In genomic region chr3:61894988-61895935, GRCh38 we compare ENCODE assay signal across 9 cellular contexts.
DNase-seq lines count a peak whose midpoint lies in the region; ATAC-seq, FAIRE-seq and TF ChIP-seq lines count a peak whose summit lies in the region.
"Had no signal": no experiment of that assay in that cellular context is flagged by ENCODE, and none has a peak within 500 bp of the region (broad histone marks: within the 10 kb centered on the region; RNA-seq: fewer than 3 reads in every experiment).

No MANE protein-coding gene starts in this region.

- no peak overlapping the region for H3K18ac ChIP-seq in trophoblast cell (ENCODE audit: low read length)

- FAIRE-seq in H54 (lab: Jason Lieb, UNC): peak; percentile 100
- FAIRE-seq: islet of Langerhans had no signal

- H2BK120ac ChIP-seq in trophoblast cell (ENCODE audit: insufficient read depth, low read length, poor library complexity): no peak overlapping the region

- H3K27me3 ChIP-seq in trophoblast cell (ENCODE audit: insufficient read depth, low read length): no peaks in the 10 kb centered on the region

- WGBS in trophoblast cell (ENCODE audit: extremely low coverage, insufficient coverage, insufficient read length): no CpG with 5 or more reads among the region's 7 CpGs

- no peak overlapping the region for H3K14ac ChIP-seq in trophoblast cell (ENCODE audit: low read length)

- no peak overlapping the region for H3K4me3 Mint-ChIP-seq in activated CD8-positive, alpha-beta T cell treated with anti-CD3 and anti-CD28 coated beads, Interleukin-2, amount 10 ng/mL, durations not matched to agents 7 days and 5 days

- peak; percentile 85 for ATAC-seq in activated CD8-positive, alpha-beta T cell treated with anti-CD3 and anti-CD28 coated beads, Interleukin-2, amount 10 ng/mL, durations not matched to agents 7 days and 5 days

- H3K4me3 ChIP-seq in fibroblast of pulmonary artery (replicated peaks; ENCODE audit: low read depth, low read length) (no peak overlapping the region), trophoblast cell (ENCODE audit: low read depth, low read length) (no peak overlapping the region)

- no peaks in the 10 kb centered on the region for H3K36me3 Mint-ChIP-seq in activated CD8-positive, alpha-beta T cell treated with anti-CD3 and anti-CD28 coated beads, Interleukin-2, amount 10 ng/mL, durations not matched to agents 7 days and 5 days (ENCODE audit: low read depth)

- no peak overlapping the region for H4K8ac ChIP-seq in trophoblast cell (ENCODE audit: low read depth, low read length)

- H2AK5ac ChIP-seq in trophoblast cell (ENCODE audit: low read length): no peak overlapping the region

- H3K9ac ChIP-seq in trophoblast cell (ENCODE audit: low read length): no peak overlapping the region

- CTCF ChIA-PET in activated CD8-positive, alpha-beta T cell treated with anti-CD3 and anti-CD28 coated beads, Interleukin-2, amount 10 ng/mL, durations not matched to agents 7 days and 5 days (lab: Charles Lee): interaction anchor here (0.7 to 1.3 kb wide), 2 partner anchors 9 to 41 kb away, joined by 3 to 4 read pairs; no protein-coding TSS in a partner anchor

- H2BK12ac ChIP-seq in trophoblast cell (ENCODE audit: low read length): no peak overlapping the region

- no peaks in the 10 kb centered on the region for H3K79me2 ChIP-seq in trophoblast cell (ENCODE audit: control insufficient read depth, insufficient read depth, low read length, poor library complexity)

- no peak overlapping the region for H2AFZ ChIP-seq in trophoblast cell (ENCODE audit: insufficient read depth, low read length, poor library complexity)

- no peaks in the 10 kb centered on the region for H3K27me3 Mint-ChIP-seq in activated CD8-positive, alpha-beta T cell treated with anti-CD3 and anti-CD28 coated beads, Interleukin-2, amount 10 ng/mL, durations not matched to agents 7 days and 5 days (ENCODE audit: low read depth)

- H3K4me1 Mint-ChIP-seq in activated CD8-positive, alpha-beta T cell treated with anti-CD3 and anti-CD28 coated beads, Interleukin-2, amount 10 ng/mL, durations not matched to agents 7 days and 5 days (ENCODE audit: low read depth): peaks cover 15% of the 10 kb centered on the region

- H3K4ac ChIP-seq in trophoblast cell (ENCODE audit: low read depth, low read length): no peak overlapping the region

- H3K4me1 ChIP-seq in trophoblast cell (ENCODE audit: control insufficient read depth in 1 of 2, insufficient read depth in 2 of 2, low read length in 2 of 2): peaks cover 0 to 3% of the 10 kb centered on the region in 2 experiments

- H4K12ac ChIP-seq in trophoblast cell (ENCODE audit: low read depth, low read length): no peak overlapping the region

- H2BK5ac ChIP-seq in trophoblast cell (ENCODE audit: low read depth, low read length, poor library complexity): no peak overlapping the region

- no peaks in the 10 kb centered on the region for H3K36me3 ChIP-seq in trophoblast cell (ENCODE audit: control insufficient read depth in 1 of 2, insufficient read depth in 2 of 2, low read length in 2 of 2)

- DNase-seq in activated T-cell treated with anti-CD3 and anti-CD28 coated beads for 24 hours (ENCODE audit: low read depth): peak; percentile 35
- no peak for DNase-seq in activated T-cell treated with anti-CD3 and anti-CD28 coated beads, Interleukin-2, amount 50 U/mL, for 1 hour
- peak; percentile 32 for DNase-seq in H54 (ENCODE audit: insufficient read length, low spot score)
- peak; percentile 93 for DNase-seq in KBM-7
- peak; percentile 72 for DNase-seq in activated CD8-positive, alpha-beta T cell treated with anti-CD3 and anti-CD28 coated beads, Interleukin-2, amount 10 ng/mL, durations not matched to agents 7 days and 5 days
- DNase-seq in fibroblast of pulmonary artery (ENCODE audit: low read depth): peak; percentile 85
- DNase-seq in trophoblast cell: peak; percentile 3 to 33
- no peak for DNase-seq in G401 (ENCODE audit: low spot score)

- peak overlapping the region; percentile 36 for H3K27ac ChIP-seq in trophoblast cell (ENCODE audit: low read depth, low read length)

- no peaks in the 10 kb centered on the region for H3K9me3 Mint-ChIP-seq in activated CD8-positive, alpha-beta T cell treated with anti-CD3 and anti-CD28 coated beads, Interleukin-2, amount 10 ng/mL, durations not matched to agents 7 days and 5 days (ENCODE audit: insufficient read depth)

- TF ChIP-seq POLR2A in H54 (IDR thresholded peaks at IDR 0.05; ENCODE audit: low read depth, low read length): no peak

- POLR2A ChIA-PET in activated CD8-positive, alpha-beta T cell treated with anti-CD3 and anti-CD28 coated beads, Interleukin-2, amount 10 ng/mL, durations not matched to agents 7 days and 5 days (lab: Charles Lee): no interaction called here

- no peak overlapping the region for H4K91ac ChIP-seq in trophoblast cell (ENCODE audit: low read depth, low read length)

- no peak for TF ChIP-seq CTCF in fibroblast of pulmonary artery (IDR thresholded peaks at IDR 0.05; ENCODE audit: low read length, missing control alignments)

- H3K23ac ChIP-seq in trophoblast cell (ENCODE audit: low read length): no peak overlapping the region

- H3K9me3 ChIP-seq in trophoblast cell (ENCODE audit: insufficient read depth, low read depth, low read length): no peaks in the 10 kb centered on the region

- in situ Hi-C loops in KBM-7 (cut with MboI; ENCODE audit: low pct_unique_long_range_greater_than_20kb, low sequenced_read_pairs): no loop called here
- in situ Hi-C loops in G401 (cut with HindIII; ENCODE audit: low sequenced_read_pairs): no loop called here

- H3K79me1 ChIP-seq in trophoblast cell (ENCODE audit: low read length): no peaks in the 10 kb centered on the region

- H3K4me2 ChIP-seq in trophoblast cell (ENCODE audit: low read length): no peak overlapping the region

- peak overlapping the region; percentile 65 for H3K27ac Mint-ChIP-seq in activated CD8-positive, alpha-beta T cell treated with anti-CD3 and anti-CD28 coated beads, Interleukin-2, amount 10 ng/mL, durations not matched to agents 7 days and 5 days

Comparison
In these comparisons a context has a peak if more than half of its experiments do, and no peak if none do; other contexts are left out.
1. DNase-seq: peak in activated T-cell treated with anti-CD3 and anti-CD28 coated beads for 24 hours (single experiment), H54 (single experiment), KBM-7 (single experiment), activated CD8-positive, alpha-beta T cell treated with anti-CD3 and anti-CD28 coated beads, Interleukin-2, amount 10 ng/mL, durations not matched to agents 7 days and 5 days (single experiment), fibroblast of pulmonary artery (single experiment) and trophoblast cell (2 of 2); none in activated T-cell treated with anti-CD3 and anti-CD28 coated beads, Interleukin-2, amount 50 U/mL, for 1 hour (single experiment) and G401 (single experiment).